In the genomic region with DNA sequence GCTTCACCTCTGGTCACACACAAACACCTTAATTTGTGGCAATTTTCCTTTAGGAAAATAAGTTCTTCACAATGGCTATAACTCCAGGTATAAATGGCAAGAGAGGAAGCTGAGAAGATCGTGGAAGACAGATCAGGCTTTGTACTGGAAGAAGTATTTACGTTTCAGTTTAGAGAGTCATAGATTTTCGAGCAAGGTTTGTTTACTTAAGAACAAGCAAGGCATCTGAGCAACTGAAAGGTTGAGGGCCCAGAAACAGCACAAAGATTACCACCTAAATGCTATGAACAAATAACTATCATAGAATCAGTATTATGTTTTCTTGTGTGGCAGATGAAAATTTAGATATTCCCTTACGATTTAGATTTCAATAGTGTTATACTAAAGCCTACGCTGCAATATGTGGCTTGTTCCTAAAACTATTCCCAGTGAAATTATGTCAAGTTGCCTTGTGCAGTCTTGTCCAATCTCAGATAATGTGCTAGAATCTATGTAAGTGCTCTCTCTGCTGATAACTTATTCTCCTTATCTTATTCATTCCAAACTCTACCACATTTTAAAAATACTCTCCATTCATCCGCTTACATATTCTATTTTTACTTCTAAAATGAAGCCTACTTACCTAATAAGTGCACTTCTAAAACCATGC, we compare ENCODE assay signal across 17 cellular contexts.
"Had no signal": no experiment of that assay in that cellular context is flagged by ENCODE, and none has a peak within 500 bp of the region (broad histone marks: within the 10 kb centered on the region; RNA-seq: fewer than 3 reads in every experiment).

No MANE protein-coding gene starts in this region.

- H3K4me1 Mint-ChIP-seq: activated CD4-positive, alpha-beta T cell treated with anti-CD3 and anti-CD28 coated beads, Interleukin-2, amount 10 ng/mL, durations not matched to agents 24 days and 14 days had no signal

- ATAC-seq: heart right ventricle; naive thymus-derived CD4-positive, alpha-beta T cell had no signal

- H3K36me3 Mint-ChIP-seq: naive thymus-derived CD4-positive, alpha-beta T cell had no signal

- H3K4me3 ChIP-seq: coronary artery, heart right ventricle, lower lobe of right lung, testis had no signal

- H3K27ac Mint-ChIP-seq: activated B cell treated with CpG ODN at 0.5 μM for 24 hours; activated CD4-positive, alpha-beta T cell treated with anti-CD3 and anti-CD28 coated beads, Interleukin-2, amount 10 ng/mL, durations not matched to agents 24 days and 14 days; stimulated activated naive CD8-positive, alpha-beta T cell treated with anti-CD3 and anti-CD28 coated beads, Interleukin-15, Interleukin-2, amounts not matched to agents 100 ng/mL and 50 ng/mL, for 24 hours; T-helper 1 cell treated with Interleukin-12 subunit alpha and Interleukin-12 subunit beta and Interleukin-4 antibody, amounts not matched to agents 30 μg/mL and 1 μg/mL, for 36 hours had no signal

- DNase-seq: activated B cell treated with CpG ODN at 0.5 μM for 24 hours; activated CD4-positive, alpha-beta T cell treated with anti-CD3 and anti-CD28 coated beads, Interleukin-2, amount 10 ng/mL, durations not matched to agents 24 days and 14 days; activated CD8-positive, alpha-beta memory T cell treated with anti-CD3 and anti-CD28 coated beads for 24 hours; activated naive CD4-positive, alpha-beta T cell treated with Interleukin-2 at 50 U/mL for 16 hours; caudate nucleus; effector CD8-positive, alpha-beta T cell; foreskin melanocyte; heart right ventricle; kidney glomerular epithelial cell; lower lobe of right lung; naive thymus-derived CD4-positive, alpha-beta T cell; stimulated activated CD4-positive, alpha-beta T cell treated with anti-CD3 and anti-CD28 coated beads, Interleukin-15, amount 100 ng/mL, for 24 hours; stimulated activated CD4-positive, alpha-beta T cell treated with anti-CD3 and anti-CD28 coated beads, Interleukin-4, amount 100 ng/mL, for 24 hours; testis had no signal

- H3K9me3 Mint-ChIP-seq: activated B cell treated with CpG ODN at 0.5 μM for 24 hours; activated CD4-positive, alpha-beta T cell treated with anti-CD3 and anti-CD28 coated beads, Interleukin-2, amount 10 ng/mL, durations not matched to agents 24 days and 14 days; naive thymus-derived CD4-positive, alpha-beta T cell; stimulated activated naive CD8-positive, alpha-beta T cell treated with anti-CD3 and anti-CD28 coated beads, Interleukin-15, Interleukin-2, amounts not matched to agents 100 ng/mL and 50 ng/mL, for 24 hours; T-helper 1 cell treated with Interleukin-12 subunit alpha and Interleukin-12 subunit beta and Interleukin-4 antibody, amounts not matched to agents 30 μg/mL and 1 μg/mL, for 36 hours had no signal

- H3K27me3 Mint-ChIP-seq: activated B cell treated with CpG ODN at 0.5 μM for 24 hours; stimulated activated naive CD8-positive, alpha-beta T cell treated with anti-CD3 and anti-CD28 coated beads, Interleukin-15, Interleukin-2, amounts not matched to agents 100 ng/mL and 50 ng/mL, for 24 hours had no signal

- H3K4me3 Mint-ChIP-seq: activated B cell treated with CpG ODN at 0.5 μM for 24 hours; activated CD4-positive, alpha-beta T cell treated with anti-CD3 and anti-CD28 coated beads, Interleukin-2, amount 10 ng/mL, durations not matched to agents 24 days and 14 days; naive thymus-derived CD4-positive, alpha-beta T cell; stimulated activated naive CD8-positive, alpha-beta T cell treated with anti-CD3 and anti-CD28 coated beads, Interleukin-15, Interleukin-2, amounts not matched to agents 100 ng/mL and 50 ng/mL, for 24 hours; T-helper 1 cell treated with Interleukin-12 subunit alpha and Interleukin-12 subunit beta and Interleukin-4 antibody, amounts not matched to agents 30 μg/mL and 1 μg/mL, for 36 hours had no signal
